1 cellular context compared by ENCODE assay signal in the genomic region with DNA sequence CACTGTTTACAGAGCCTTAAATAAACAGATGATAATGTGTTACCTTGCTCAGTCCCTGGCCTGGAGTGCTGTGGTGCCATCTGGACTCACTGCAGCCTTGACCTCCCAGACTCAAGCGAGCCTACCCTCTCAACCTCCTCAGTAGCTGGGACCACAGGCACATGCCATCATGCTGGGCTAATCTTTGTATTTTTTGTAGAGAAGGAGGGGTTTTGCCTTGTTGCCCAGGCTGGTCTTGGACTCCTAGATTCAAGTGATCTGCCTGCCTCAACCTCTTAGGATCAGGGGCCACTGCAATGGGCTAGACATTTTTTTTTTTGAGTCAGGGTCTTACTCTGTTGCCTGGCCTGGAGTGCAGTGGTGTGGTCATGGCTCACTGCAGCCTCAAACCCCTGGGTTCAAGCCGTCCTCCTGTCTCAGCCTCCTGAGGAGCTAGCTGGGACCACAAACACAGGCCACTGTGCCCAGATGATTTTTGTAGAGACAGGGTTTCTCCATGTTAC.
A peak's percentile ranks its signal among the peaks of the same experiment; 100 is the strongest.
TF ChIP-seq lines count a peak whose summit lies in the region.

No MANE protein-coding gene starts in this region.

TF ChIP-seq in HepG2, 621 proteins besides CTCF, POLR2A, EP300 and RAD21 (continued from another document and continues in another):
- TF ChIP-seq KLF6 (CRISPR knock-in tag; IDR thresholded peaks at IDR 0.05) (no peak; the same call in 1 of the 2 replicates), PCBP2 (optimal IDR thresholded peaks at IDR 0.05; ENCODE audit: low read depth, low read length, poor library complexity, severe bottlenecking) (no peak), MAFF (IDR thresholded peaks at IDR 0.05; ENCODE audit: low read depth, low read length) (no peak), AGO2 (optimal IDR thresholded peaks at IDR 0.05; ENCODE audit: low read depth, low read length) (no peak), SMARCC2 (IDR thresholded peaks at IDR 0.05) (no peak), ZNF17 (CRISPR knock-in tag; IDR thresholded peaks at IDR 0.05) (no peak), ARID5B (CRISPR knock-in tag; IDR thresholded peaks at IDR 0.05) (peak; percentile 96), ZNF781 (CRISPR knock-in tag; IDR thresholded peaks at IDR 0.05; ENCODE audit: borderline replicate concordance, not compliant biosample characterization) (no peak), ZSCAN9 (CRISPR knock-in tag; IDR thresholded peaks at IDR 0.05; ENCODE audit: borderline replicate concordance) (peak; percentile 98), ZNF432 (CRISPR knock-in tag; IDR thresholded peaks at IDR 0.05; ENCODE audit: borderline replicate concordance) (no peak), SAFB2 (CRISPR knock-in tag; IDR thresholded peaks at IDR 0.05; ENCODE audit: borderline replicate concordance, low read depth) (no peak), ZNF674 (CRISPR knock-in tag; IDR thresholded peaks at IDR 0.05; ENCODE audit: low read depth) (no peak), ZNF264 (CRISPR knock-in tag; IDR thresholded peaks at IDR 0.05) (0 out of 2 replicates have a peak, but pooled peaks have one; percentile 27), ZNF577 (CRISPR knock-in tag; IDR thresholded peaks at IDR 0.05; ENCODE audit: borderline replicate concordance, low read depth) (no peak), CEBPB (IDR thresholded peaks at IDR 0.05; ENCODE audit: borderline replicate concordance, low read depth, low read length) (no peak), ZNF572 (CRISPR knock-in tag; IDR thresholded peaks at IDR 0.05) (no peak), ARNTL (CRISPR knock-in tag; IDR thresholded peaks at IDR 0.05) (peak; percentile 85), KAT7 (CRISPR knock-in tag; IDR thresholded peaks at IDR 0.05; ENCODE audit: borderline replicate concordance) (no peak; the same call in 1 of the 2 replicates), GZF1 (CRISPR knock-in tag; IDR thresholded peaks at IDR 0.05) (no peak), ZNF607 (CRISPR knock-in tag; IDR thresholded peaks at IDR 0.05; ENCODE audit: borderline replicate concordance) (no peak; the same call in 1 of the 2 replicates), ERF (CRISPR knock-in tag; IDR thresholded peaks at IDR 0.05) (peak; percentile 80), SALL1 (CRISPR knock-in tag; IDR thresholded peaks at IDR 0.05) (peak; percentile 98), ZNF724P (CRISPR knock-in tag; IDR thresholded peaks at IDR 0.05; ENCODE audit: borderline replicate concordance) (no peak), NKX3-1 (CRISPR knock-in tag; IDR thresholded peaks at IDR 0.05) (no peak), ZGPAT (CRISPR knock-in tag; IDR thresholded peaks at IDR 0.05) (peak; percentile 89), GATAD2A (CRISPR knock-in tag; IDR thresholded peaks at IDR 0.05) (peak; percentile 99), ZNF496 (CRISPR knock-in tag; IDR thresholded peaks at IDR 0.05; ENCODE audit: insufficient replicate concordance) (no peak), POLR2G (IDR thresholded peaks at IDR 0.05; ENCODE audit: low read depth, low read length) (peak; percentile 39; the same call in 1 of the 2 replicates)
- TF ChIP-seq, protein P1, sequence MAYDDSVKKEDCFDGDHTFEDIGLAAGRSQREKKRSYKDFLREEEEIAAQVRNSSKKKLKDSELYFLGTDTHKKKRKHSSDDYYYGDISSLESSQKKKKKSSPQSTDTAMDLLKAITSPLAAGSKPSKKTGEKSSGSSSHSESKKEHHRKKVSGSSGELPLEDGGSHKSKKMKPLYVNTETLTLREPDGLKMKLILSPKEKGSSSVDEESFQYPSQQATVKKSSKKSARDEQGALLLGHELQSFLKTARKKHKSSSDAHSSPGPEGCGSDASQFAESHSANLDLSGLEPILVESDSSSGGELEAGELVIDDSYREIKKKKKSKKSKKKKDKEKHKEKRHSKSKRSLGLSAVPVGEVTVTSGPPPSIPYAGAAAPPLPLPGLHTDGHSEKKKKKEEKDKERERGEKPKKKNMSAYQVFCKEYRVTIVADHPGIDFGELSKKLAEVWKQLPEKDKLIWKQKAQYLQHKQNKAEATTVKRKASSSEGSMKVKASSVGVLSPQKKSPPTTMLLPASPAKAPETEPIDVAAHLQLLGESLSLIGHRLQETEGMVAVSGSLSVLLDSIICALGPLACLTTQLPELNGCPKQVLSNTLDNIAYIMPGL (CRISPR knock-in tag; IDR thresholded peaks at IDR 0.05; ENCODE audit: borderline replicate concordance in 1 of 2, low read depth in 1 of 2), result peak; percentile 10 to 53; a peak in 2 of 4 replicates
- TF ChIP-seq, protein P2, sequence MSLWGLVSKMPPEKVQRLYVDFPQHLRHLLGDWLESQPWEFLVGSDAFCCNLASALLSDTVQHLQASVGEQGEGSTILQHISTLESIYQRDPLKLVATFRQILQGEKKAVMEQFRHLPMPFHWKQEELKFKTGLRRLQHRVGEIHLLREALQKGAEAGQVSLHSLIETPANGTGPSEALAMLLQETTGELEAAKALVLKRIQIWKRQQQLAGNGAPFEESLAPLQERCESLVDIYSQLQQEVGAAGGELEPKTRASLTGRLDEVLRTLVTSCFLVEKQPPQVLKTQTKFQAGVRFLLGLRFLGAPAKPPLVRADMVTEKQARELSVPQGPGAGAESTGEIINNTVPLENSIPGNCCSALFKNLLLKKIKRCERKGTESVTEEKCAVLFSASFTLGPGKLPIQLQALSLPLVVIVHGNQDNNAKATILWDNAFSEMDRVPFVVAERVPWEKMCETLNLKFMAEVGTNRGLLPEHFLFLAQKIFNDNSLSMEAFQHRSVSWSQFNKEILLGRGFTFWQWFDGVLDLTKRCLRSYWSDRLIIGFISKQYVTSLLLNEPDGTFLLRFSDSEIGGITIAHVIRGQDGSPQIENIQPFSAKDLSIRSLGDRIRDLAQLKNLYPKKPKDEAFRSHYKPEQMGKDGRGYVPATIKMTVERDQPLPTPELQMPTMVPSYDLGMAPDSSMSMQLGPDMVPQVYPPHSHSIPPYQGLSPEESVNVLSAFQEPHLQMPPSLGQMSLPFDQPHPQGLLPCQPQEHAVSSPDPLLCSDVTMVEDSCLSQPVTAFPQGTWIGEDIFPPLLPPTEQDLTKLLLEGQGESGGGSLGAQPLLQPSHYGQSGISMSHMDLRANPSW (CRISPR knock-in tag; IDR thresholded peaks at IDR 0.05; ENCODE audit: borderline replicate concordance), result no peak; the same call in 1 of the 2 replicates
- TF ChIP-seq, protein P3, sequence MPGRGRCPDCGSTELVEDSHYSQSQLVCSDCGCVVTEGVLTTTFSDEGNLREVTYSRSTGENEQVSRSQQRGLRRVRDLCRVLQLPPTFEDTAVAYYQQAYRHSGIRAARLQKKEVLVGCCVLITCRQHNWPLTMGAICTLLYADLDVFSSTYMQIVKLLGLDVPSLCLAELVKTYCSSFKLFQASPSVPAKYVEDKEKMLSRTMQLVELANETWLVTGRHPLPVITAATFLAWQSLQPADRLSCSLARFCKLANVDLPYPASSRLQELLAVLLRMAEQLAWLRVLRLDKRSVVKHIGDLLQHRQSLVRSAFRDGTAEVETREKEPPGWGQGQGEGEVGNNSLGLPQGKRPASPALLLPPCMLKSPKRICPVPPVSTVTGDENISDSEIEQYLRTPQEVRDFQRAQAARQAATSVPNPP (CRISPR knock-in tag; IDR thresholded peaks at IDR 0.05), result no peak
- TF ChIP-seq, protein P4, sequence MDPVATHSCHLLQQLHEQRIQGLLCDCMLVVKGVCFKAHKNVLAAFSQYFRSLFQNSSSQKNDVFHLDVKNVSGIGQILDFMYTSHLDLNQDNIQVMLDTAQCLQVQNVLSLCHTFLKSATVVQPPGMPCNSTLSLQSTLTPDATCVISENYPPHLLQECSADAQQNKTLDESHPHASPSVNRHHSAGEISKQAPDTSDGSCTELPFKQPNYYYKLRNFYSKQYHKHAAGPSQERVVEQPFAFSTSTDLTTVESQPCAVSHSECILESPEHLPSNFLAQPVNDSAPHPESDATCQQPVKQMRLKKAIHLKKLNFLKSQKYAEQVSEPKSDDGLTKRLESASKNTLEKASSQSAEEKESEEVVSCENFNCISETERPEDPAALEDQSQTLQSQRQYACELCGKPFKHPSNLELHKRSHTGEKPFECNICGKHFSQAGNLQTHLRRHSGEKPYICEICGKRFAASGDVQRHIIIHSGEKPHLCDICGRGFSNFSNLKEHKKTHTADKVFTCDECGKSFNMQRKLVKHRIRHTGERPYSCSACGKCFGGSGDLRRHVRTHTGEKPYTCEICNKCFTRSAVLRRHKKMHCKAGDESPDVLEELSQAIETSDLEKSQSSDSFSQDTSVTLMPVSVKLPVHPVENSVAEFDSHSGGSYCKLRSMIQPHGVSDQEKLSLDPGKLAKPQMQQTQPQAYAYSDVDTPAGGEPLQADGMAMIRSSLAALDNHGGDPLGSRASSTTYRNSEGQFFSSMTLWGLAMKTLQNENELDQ (CRISPR knock-in tag; IDR thresholded peaks at IDR 0.05; ENCODE audit: borderline replicate concordance), result no peak
- TF ChIP-seq, protein P5, sequence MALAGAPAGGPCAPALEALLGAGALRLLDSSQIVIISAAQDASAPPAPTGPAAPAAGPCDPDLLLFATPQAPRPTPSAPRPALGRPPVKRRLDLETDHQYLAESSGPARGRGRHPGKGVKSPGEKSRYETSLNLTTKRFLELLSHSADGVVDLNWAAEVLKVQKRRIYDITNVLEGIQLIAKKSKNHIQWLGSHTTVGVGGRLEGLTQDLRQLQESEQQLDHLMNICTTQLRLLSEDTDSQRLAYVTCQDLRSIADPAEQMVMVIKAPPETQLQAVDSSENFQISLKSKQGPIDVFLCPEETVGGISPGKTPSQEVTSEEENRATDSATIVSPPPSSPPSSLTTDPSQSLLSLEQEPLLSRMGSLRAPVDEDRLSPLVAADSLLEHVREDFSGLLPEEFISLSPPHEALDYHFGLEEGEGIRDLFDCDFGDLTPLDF (CRISPR knock-in tag; IDR thresholded peaks at IDR 0.05), result no peak
- TF ChIP-seq, protein P6, sequence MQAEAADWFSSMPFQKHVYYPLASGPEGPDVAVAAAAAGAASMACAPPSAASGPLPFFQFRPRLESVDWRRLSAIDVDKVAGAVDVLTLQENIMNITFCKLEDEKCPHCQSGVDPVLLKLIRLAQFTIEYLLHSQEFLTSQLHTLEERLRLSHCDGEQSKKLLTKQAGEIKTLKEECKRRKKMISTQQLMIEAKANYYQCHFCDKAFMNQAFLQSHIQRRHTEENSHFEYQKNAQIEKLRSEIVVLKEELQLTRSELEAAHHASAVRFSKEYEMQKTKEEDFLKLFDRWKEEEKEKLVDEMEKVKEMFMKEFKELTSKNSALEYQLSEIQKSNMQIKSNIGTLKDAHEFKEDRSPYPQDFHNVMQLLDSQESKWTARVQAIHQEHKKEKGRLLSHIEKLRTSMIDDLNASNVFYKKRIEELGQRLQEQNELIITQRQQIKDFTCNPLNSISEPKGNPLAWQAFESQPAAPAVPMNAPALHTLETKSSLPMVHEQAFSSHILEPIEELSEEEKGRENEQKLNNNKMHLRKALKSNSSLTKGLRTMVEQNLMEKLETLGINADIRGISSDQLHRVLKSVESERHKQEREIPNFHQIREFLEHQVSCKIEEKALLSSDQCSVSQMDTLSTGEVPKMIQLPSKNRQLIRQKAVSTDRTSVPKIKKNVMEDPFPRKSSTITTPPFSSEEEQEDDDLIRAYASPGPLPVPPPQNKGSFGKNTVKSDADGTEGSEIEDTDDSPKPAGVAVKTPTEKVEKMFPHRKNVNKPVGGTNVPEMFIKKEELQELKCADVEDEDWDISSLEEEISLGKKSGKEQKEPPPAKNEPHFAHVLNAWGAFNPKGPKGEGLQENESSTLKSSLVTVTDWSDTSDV (CRISPR knock-in tag; IDR thresholded peaks at IDR 0.05), result no peak
- TF ChIP-seq, protein P7, sequence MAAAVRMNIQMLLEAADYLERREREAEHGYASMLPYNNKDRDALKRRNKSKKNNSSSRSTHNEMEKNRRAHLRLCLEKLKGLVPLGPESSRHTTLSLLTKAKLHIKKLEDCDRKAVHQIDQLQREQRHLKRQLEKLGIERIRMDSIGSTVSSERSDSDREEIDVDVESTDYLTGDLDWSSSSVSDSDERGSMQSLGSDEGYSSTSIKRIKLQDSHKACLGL (CRISPR knock-in tag; IDR thresholded peaks at IDR 0.05), result no peak
- TF ChIP-seq, protein P8, sequence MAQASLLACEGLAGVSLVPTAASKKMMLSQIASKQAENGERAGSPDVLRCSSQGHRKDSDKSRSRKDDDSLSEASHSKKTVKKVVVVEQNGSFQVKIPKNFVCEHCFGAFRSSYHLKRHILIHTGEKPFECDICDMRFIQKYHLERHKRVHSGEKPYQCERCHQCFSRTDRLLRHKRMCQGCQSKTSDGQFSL (CRISPR knock-in tag; IDR thresholded peaks at IDR 0.05), result 0 out of 2 replicates have a peak, but pooled peaks have one; percentile 64
- TF ChIP-seq, protein P9, sequence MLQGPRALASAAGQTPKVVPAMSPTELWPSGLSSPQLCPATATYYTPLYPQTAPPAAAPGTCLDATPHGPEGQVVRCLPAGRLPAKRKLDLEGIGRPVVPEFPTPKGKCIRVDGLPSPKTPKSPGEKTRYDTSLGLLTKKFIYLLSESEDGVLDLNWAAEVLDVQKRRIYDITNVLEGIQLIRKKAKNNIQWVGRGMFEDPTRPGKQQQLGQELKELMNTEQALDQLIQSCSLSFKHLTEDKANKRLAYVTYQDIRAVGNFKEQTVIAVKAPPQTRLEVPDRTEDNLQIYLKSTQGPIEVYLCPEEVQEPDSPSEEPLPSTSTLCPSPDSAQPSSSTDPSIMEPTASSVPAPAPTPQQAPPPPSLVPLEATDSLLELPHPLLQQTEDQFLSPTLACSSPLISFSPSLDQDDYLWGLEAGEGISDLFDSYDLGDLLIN (CRISPR knock-in tag; IDR thresholded peaks at IDR 0.05; ENCODE audit: borderline replicate concordance), result no peak
